9 cellular contexts compared by ENCODE assay signal in the genomic region with DNA sequence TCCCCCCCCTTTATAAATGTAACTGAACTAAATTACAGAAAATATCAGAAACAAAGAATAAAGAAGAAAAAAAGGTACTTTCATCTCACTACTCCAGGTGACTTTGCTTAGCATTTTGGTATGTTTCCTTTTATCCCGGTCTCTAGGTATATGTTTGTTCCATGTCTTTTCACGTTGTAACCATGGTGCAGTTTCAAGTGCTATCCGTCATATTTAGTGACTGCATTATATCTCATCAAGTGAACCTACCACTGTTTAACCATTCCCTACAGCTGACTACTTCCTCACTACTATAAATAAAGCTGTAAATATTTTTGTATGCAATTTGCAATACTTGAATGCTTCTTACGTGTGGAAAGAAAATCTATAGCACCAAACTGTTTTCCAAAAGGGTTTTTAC. TPM values are rescaled to one million over a fixed set of nuclear protein-coding genes. Genes with fewer than 3 reads are reported as not detected.
DNase-seq lines count a peak whose midpoint lies in the region; ATAC-seq and TF ChIP-seq lines count a peak whose summit lies in the region.
"Had no signal": no experiment of that assay in that cellular context is flagged by ENCODE, and none has a peak within 500 bp of the region (broad histone marks: within the 10 kb centered on the region; RNA-seq: fewer than 3 reads in every experiment).

No MANE protein-coding gene starts in this region.

- peak overlapping the region; percentile 82 for H3K4me2 ChIP-seq in GM23338

- H3K27me3 Mint-ChIP-seq in GM23338 (ENCODE audit: insufficient read depth, low read depth, poor library complexity) = peaks cover 5% of the 10 kb centered on the region
- no peaks in the 10 kb centered on the region for H3K27me3 Mint-ChIP-seq in dendritic cell treated with granulocyte-macrophage colony-stimulating factor and Interleukin-4, amounts not matched to agents 40 ng/mL and 50 ng/mL, for 4 days

- no peak overlapping the region for H2AFZ ChIP-seq in GM23338

- POLR2A ChIA-PET in RWPE1 (lab: Yijun Ruan, JAX; ENCODE audit: low non-redundant PET) = no interaction called here

- no peak for TF ChIP-seq POLR2A in ovary (IDR thresholded peaks at IDR 0.05)

- H3K4me3 Mint-ChIP-seq in GM23338 = no peak overlapping the region; the same call in 1 of the 3 replicates
- H3K4me3 Mint-ChIP-seq in dendritic cell treated with granulocyte-macrophage colony-stimulating factor and Interleukin-4, amounts not matched to agents 40 ng/mL and 50 ng/mL, for 4 days = peak overlapping the region; percentile 82

- TF ChIP-seq CTCF in GM23338 (conservative IDR thresholded peaks at IDR 0.05; ENCODE audit: low read depth in 2 of 2) = no peak
- TF ChIP-seq CTCF in ovary (IDR thresholded peaks at IDR 0.05) = no peak
- TF ChIP-seq CTCF in RWPE1 (conservative IDR thresholded peaks at IDR 0.05; ENCODE audit: low read depth) = no peak

- DNase-seq in GM23338 (ENCODE audit: low spot score) = no peak
- peak; percentile 8 for DNase-seq in NCI-H748 treated with DMSO at 0.1 percent for 48 hours (lab: John Stamatoyannopoulos, UW)
- DNase-seq in ovary = no peak
- DNase-seq in amygdala (lab: John Stamatoyannopoulos, UW) = no peak
- no peak for DNase-seq in OCI-M2 (lab: John Stamatoyannopoulos, UW; ENCODE audit: unreplicated experiment)
- DNase-seq in RWPE1 (ENCODE audit: low spot score) = no peak
- DNase-seq: effector CD4-positive, alpha-beta T cell had no signal

- H3F3A ChIP-seq in GM23338 (replicated peaks; ENCODE audit: low read depth) = no peaks in the 10 kb centered on the region; the same call in 1 of the 2 replicates

- H3K27ac ChIP-seq in GM23338 (ENCODE audit: low read depth) (no peak overlapping the region), ovary (no peak overlapping the region), RWPE1 (no peak overlapping the region)

- H3K9me2 ChIP-seq in GM23338 (ENCODE audit: insufficient read depth) = no peaks in the 10 kb centered on the region

- no peak for TF ChIP-seq EP300 in ovary (IDR thresholded peaks at IDR 0.05)

- peaks cover 7% of the 10 kb centered on the region; the same call in 2 of the 3 replicates for H3K9me3 Mint-ChIP-seq in GM23338
- H3K9me3 Mint-ChIP-seq in dendritic cell treated with granulocyte-macrophage colony-stimulating factor and Interleukin-4, amounts not matched to agents 40 ng/mL and 50 ng/mL, for 4 days = no peaks in the 10 kb centered on the region

- H3K9me3 ChIP-seq in ovary = no peaks in the 10 kb centered on the region

- no peaks in the 10 kb centered on the region for H3K36me3 ChIP-seq in GM23338 (ENCODE audit: insufficient read depth)
- H3K36me3 ChIP-seq in ovary = no peaks in the 10 kb centered on the region

- peaks cover 5% of the 10 kb centered on the region for H3K36me3 Mint-ChIP-seq in GM23338 (ENCODE audit: low read depth)
- H3K36me3 Mint-ChIP-seq in dendritic cell treated with granulocyte-macrophage colony-stimulating factor and Interleukin-4, amounts not matched to agents 40 ng/mL and 50 ng/mL, for 4 days (ENCODE audit: low read depth) = peaks cover 19% of the 10 kb centered on the region

- ATAC-seq in GM23338 (no peak), GM21723 (IDR thresholded peaks at IDR 0.05; ENCODE audit: unreplicated experiment) (no peak)

- H3K4me1 Mint-ChIP-seq in GM23338 = peaks cover 17% of the 10 kb centered on the region
- H3K4me1 Mint-ChIP-seq in dendritic cell treated with granulocyte-macrophage colony-stimulating factor and Interleukin-4, amounts not matched to agents 40 ng/mL and 50 ng/mL, for 4 days (ENCODE audit: low read depth) = peaks cover 22% of the 10 kb centered on the region

- H3K27ac Mint-ChIP-seq in GM23338 = no peak overlapping the region
- no peak overlapping the region for H3K27ac Mint-ChIP-seq in dendritic cell treated with granulocyte-macrophage colony-stimulating factor and Interleukin-4, amounts not matched to agents 40 ng/mL and 50 ng/mL, for 4 days

- H3K27me3 ChIP-seq in GM23338 (ENCODE audit: insufficient read depth) (no peaks in the 10 kb centered on the region), ovary (no peaks in the 10 kb centered on the region)

- peak overlapping the region; percentile 77 for H3K4me3 ChIP-seq in GM23338
- H3K4me3 ChIP-seq in ovary = peak overlapping the region; percentile 84

- intact Hi-C loops in dendritic cell treated with granulocyte-macrophage colony-stimulating factor and Interleukin-4, amounts not matched to agents 40 ng/mL and 50 ng/mL, for 4 days (cut with micrococcal nuclease) = loop anchor here (5.0 kb wide), 1 partner anchor 142 kb away; a partner anchor contains a TSS
- intact Hi-C loops in ovary (cut with DNase I) = loop anchor here in 2 of 4 donors (5.0 to 10.0 kb wide), 2 partner anchors 50 to 142 kb away; a partner anchor contains a TSS

- peaks cover 30% of the 10 kb centered on the region for H4K20me1 ChIP-seq in GM23338 (replicated peaks; ENCODE audit: insufficient read depth)

- WGBS in ovary, 3 donors = 52 to 65% (median 53%) methylated on average over 4 of the region's 4 CpGs

- peaks cover 66% of the 10 kb centered on the region for H3K79me2 ChIP-seq in GM23338 (replicated peaks; ENCODE audit: insufficient read depth)

- CTCF ChIA-PET in RWPE1 (lab: Yijun Ruan, JAX) = interaction anchor here (0.6 to 0.8 kb wide), 2 partner anchors 209 to 235 kb away, joined by 3 to 4 read pairs; no protein-coding TSS in a partner anchor

- peaks cover 33% of the 10 kb centered on the region for H3K4me1 ChIP-seq in GM23338 (ENCODE audit: insufficient read depth)
- peaks cover 15% of the 10 kb centered on the region for H3K4me1 ChIP-seq in ovary (ENCODE audit: insufficient read depth)

TF ChIP-seq in GM23338, 12 proteins besides CTCF, POLR2A, EP300 and RAD21 (continues in another document):
- no peak for TF ChIP-seq JUNB (IDR thresholded peaks at IDR 0.05; ENCODE audit: unreplicated experiment)
- TF ChIP-seq ZNF114 (CRISPR knock-in tag; IDR thresholded peaks at IDR 0.05) = no peak
- no peak for TF ChIP-seq ZNF331 (CRISPR knock-in tag; IDR thresholded peaks at IDR 0.05; ENCODE audit: low read depth)
- TF ChIP-seq, protein P1, sequence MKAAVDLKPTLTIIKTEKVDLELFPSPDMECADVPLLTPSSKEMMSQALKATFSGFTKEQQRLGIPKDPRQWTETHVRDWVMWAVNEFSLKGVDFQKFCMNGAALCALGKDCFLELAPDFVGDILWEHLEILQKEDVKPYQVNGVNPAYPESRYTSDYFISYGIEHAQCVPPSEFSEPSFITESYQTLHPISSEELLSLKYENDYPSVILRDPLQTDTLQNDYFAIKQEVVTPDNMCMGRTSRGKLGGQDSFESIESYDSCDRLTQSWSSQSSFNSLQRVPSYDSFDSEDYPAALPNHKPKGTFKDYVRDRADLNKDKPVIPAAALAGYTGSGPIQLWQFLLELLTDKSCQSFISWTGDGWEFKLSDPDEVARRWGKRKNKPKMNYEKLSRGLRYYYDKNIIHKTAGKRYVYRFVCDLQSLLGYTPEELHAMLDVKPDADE (IDR thresholded peaks at IDR 0.05) = no peak
- TF ChIP-seq NANOG (IDR thresholded peaks at IDR 0.05; ENCODE audit: borderline replicate concordance) = no peak
- TF ChIP-seq EZH2phosphoT487 (IDR thresholded peaks at IDR 0.05; ENCODE audit: unreplicated experiment) = no peak
- TF ChIP-seq EZH2 (IDR thresholded peaks at IDR 0.05; ENCODE audit: low read depth, unreplicated experiment) = no peak

RNA-seq across cellular contexts. Expression of a gene that starts 2.2 kb away (rescaled TPM):
- total RNA-seq in GM23338 (2014; rRNA removed; shearing (Covaris generic)) = 66.1 and 70.3 TPM in 2 replicates
- polyA plus RNA-seq in GM23338 (2016; fragmentation: Nextera tagmentation; extraction: Ambion mirVana) = 11.5 and 12.6 TPM in 2 replicates
- total RNA-seq in ovary = 10 to 100 TPM; 39.2 to 85.5 (median 44.4) TPM
- 10 to 100 TPM; 24.3 to 44.9 TPM for polyA plus RNA-seq in ovary

RNA-seq across cellular contexts. Expression of a gene that starts 42.6 kb away (rescaled TPM):
- total RNA-seq in GM23338 (2014; rRNA removed; shearing (Covaris generic)) = 0.80 and 1.8 TPM in 2 replicates
- polyA plus RNA-seq in GM23338 (2016; fragmentation: Nextera tagmentation; extraction: Ambion mirVana) (1.5 TPM in 1 of 2 replicates, not detected in the other), ovary (1 to 10 TPM; 3.4 to 4.9 TPM)
- total RNA-seq in ovary = 1 to 10 TPM in 6 of 7 donors, under 1 TPM in 1; 0.76 to 5.9 (median 2.7) TPM

RNA-seq across cellular contexts. Expression of a gene that starts 53.4 kb away (rescaled TPM):
- 4.0 and 7.3 TPM in 2 replicates for total RNA-seq in GM23338 (2014; rRNA removed; shearing (Covaris generic))
- polyA plus RNA-seq in GM23338 (2016; fragmentation: Nextera tagmentation; extraction: Ambion mirVana) = 22.1 and 26.3 TPM in 2 replicates
- total RNA-seq in ovary = 10 to 100 TPM; 15.0 to 27.4 (median 18.0) TPM
- polyA plus RNA-seq in ovary = 10 to 100 TPM in 1 of 2 donors, 1 to 10 TPM in 1; 8.4 to 16.0 TPM
